In the genomic region with DNA sequence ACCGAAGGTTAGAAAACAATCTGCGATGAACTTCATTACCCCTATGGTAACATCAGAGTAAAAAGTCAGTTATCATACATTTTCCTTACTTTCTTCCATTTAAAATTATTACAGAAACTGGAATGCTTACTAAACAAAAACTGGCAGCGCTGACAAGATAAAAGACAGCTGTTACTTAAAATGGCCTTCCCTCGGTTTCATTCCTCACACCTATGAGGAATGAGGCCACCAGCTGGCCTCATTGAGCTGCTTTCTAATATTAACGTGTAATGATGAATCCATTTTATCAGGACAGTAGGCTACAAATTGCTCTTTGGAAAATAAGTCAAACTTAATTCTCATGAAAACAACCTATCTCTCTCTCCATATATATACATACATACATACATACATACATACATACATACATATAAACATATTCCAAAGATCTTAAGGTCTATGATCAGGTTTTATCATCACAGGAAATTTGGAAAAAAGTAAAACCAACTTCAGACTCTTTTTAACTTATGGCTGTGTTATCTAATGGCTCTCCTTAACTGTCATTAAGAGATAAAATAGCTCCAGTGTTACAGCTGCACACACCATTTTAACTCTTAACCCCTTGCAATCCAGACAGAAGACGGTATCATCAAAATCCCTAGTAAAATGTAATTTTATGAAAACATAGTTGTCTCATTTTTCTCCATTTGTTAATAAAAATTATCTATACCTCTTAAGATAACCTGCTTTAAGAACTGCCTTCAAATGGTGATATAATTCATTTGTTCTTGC, we compare ENCODE assay signal across 10 cellular contexts. TPM values are rescaled to one million over a fixed set of nuclear protein-coding genes. Genes with fewer than 3 reads are reported as not detected.
DNase-seq lines count a peak whose midpoint lies in the region; ATAC-seq, FAIRE-seq and TF ChIP-seq lines count a peak whose summit lies in the region.
"Had no signal": no experiment of that assay in that cellular context is flagged by ENCODE, and none has a peak within 500 bp of the region (broad histone marks: within the 10 kb centered on the region; RNA-seq: fewer than 3 reads in every experiment).

No MANE protein-coding gene starts in this region.

- H2AFZ ChIP-seq in keratinocyte (ENCODE audit: control insufficient read depth, low read length): no peak overlapping the region

- peaks cover 27% of the 10 kb centered on the region for H4K20me1 ChIP-seq in keratinocyte (ENCODE audit: control insufficient read depth, extremely low read depth, insufficient read depth, low read length)

- DNase-seq in left ventricle myocardium inferior (no peak), Right ventricle myocardium inferior (ENCODE audit: missing footprints) (no peak), ascending aorta (ENCODE audit: low spot score in 2 of 2) (no peak), keratinocyte (ENCODE audit: low read depth, low spot score) (no peak), tibial artery (no peak)
- DNase-seq: DMS 273 treated with DMSO at 0.1 percent for 48 hours, NCI-H187 treated with DMSO at 0.1 percent for 48 hours had no signal

- H3K9me1 ChIP-seq in keratinocyte (ENCODE audit: control insufficient read depth, extremely low read depth, insufficient read depth, low read length): no peaks in the 10 kb centered on the region

- TF ChIP-seq CTCF in left ventricle myocardium inferior (IDR thresholded peaks at IDR 0.05; ENCODE audit: borderline replicate concordance): no peak
- no peak for TF ChIP-seq CTCF in ascending aorta (IDR thresholded peaks at IDR 0.05)
- TF ChIP-seq CTCF in keratinocyte (optimal IDR thresholded peaks at IDR 0.05 in 1 of 3, IDR thresholded peaks at IDR 0.05 in 1 of 3, conservative IDR thresholded peaks at IDR 0.05 in 1 of 3; ENCODE audit: extremely low read depth in 1 of 3, insufficient read depth in 2 of 3, low read length in 3 of 3): no peak
- TF ChIP-seq CTCF in tibial artery (IDR thresholded peaks at IDR 0.05): no peak

- H3K36me3 ChIP-seq in left ventricle myocardium inferior (peaks cover 83% of the 10 kb centered on the region), ascending aorta (peaks cover 57 to 86% of the 10 kb centered on the region in 2 donors), keratinocyte (ENCODE audit: control insufficient read depth in 2 of 2, extremely low read depth in 1 of 2, insufficient read depth in 2 of 2, low read length in 2 of 2) (peaks cover 22 to 40% of the 10 kb centered on the region in 2 experiments), tibial artery (peaks cover 61 to 78% (median 66%) of the 10 kb centered on the region in 3 donors)

- no peak for ATAC-seq in Right ventricle myocardium inferior
- no peak for ATAC-seq in GM21423 (IDR thresholded peaks at IDR 0.05; ENCODE audit: unreplicated experiment)
- no peak for ATAC-seq in HG02678 (IDR thresholded peaks at IDR 0.05; ENCODE audit: unreplicated experiment)
- ATAC-seq in GM18498 (IDR thresholded peaks at IDR 0.05; ENCODE audit: unreplicated experiment): no peak

- H3K27ac ChIP-seq in left ventricle myocardium inferior (replicated peaks): peak overlapping the region; percentile 10
- H3K27ac ChIP-seq in ascending aorta: peak overlapping the region in 1 of 2 donors; percentile 9
- no peak overlapping the region for H3K27ac ChIP-seq in keratinocyte (ENCODE audit: control insufficient read depth, insufficient read depth, low read length)
- H3K27ac ChIP-seq in tibial artery: peak overlapping the region; percentile 5 to 11

- H3K79me2 ChIP-seq in keratinocyte (ENCODE audit: control insufficient read depth, insufficient read depth, low read length): peaks cover 76% of the 10 kb centered on the region

- intact Hi-C loops in left ventricle myocardium inferior (cut with micrococcal nuclease) (no loop called here), Right ventricle myocardium inferior (cut with DNase I) (no loop called here), ascending aorta (cut with DNase I) (loop anchor here (5.0 to 10.0 kb wide), 3 partner anchors 327 to 1650 kb away; partner anchors contain the start of genes LEKR1 and MFSD1), tibial artery (cut with DNase I; ENCODE audit: low total_unique reads) (no loop called here)

- H3K9me3 ChIP-seq in left ventricle myocardium inferior (replicated peaks): no peaks in the 10 kb centered on the region
- H3K9me3 ChIP-seq in ascending aorta: no peaks in the 10 kb centered on the region
- no peaks in the 10 kb centered on the region for H3K9me3 ChIP-seq in keratinocyte (ENCODE audit: control insufficient read depth, low read depth, low read length)
- H3K9me3 ChIP-seq in tibial artery: no peaks in the 10 kb centered on the region

- H3K27me3 ChIP-seq in left ventricle myocardium inferior (ENCODE audit: low read depth) (no peaks in the 10 kb centered on the region), ascending aorta (no peaks in the 10 kb centered on the region), keratinocyte (ENCODE audit: control insufficient read depth, extremely low read depth, insufficient read depth, low read length) (no peaks in the 10 kb centered on the region), tibial artery (no peaks in the 10 kb centered on the region)

- dilution Hi-C loops in keratinocyte (cut with MboI; ENCODE audit: extremely low pct_ligation_motif_present, low sequenced_read_pairs): no loop called here

- H3K4me3 ChIP-seq in left ventricle myocardium inferior (peak overlapping the region; percentile 83), ascending aorta (peak overlapping the region; percentile 11 to 20), keratinocyte (ENCODE audit: control insufficient read depth in 2 of 3, extremely low read depth in 1 of 3, insufficient read depth in 2 of 3, low read depth in 1 of 3, low read length in 3 of 3) (peak overlapping the region in 2 of 3 experiments; percentile 38 to 40), tibial artery (peak overlapping the region in 1 of 2 donors; percentile 17)

- H3K4me1 ChIP-seq in left ventricle myocardium inferior (peaks cover 79% of the 10 kb centered on the region), ascending aorta (peaks cover 10 to 47% of the 10 kb centered on the region in 2 donors), keratinocyte (ENCODE audit: control insufficient read depth, extremely low read depth, insufficient read depth, low read length) (peaks cover 39% of the 10 kb centered on the region), tibial artery (peaks cover 6 to 61% (median 44%) of the 10 kb centered on the region in 4 donors)

- peak overlapping the region; percentile 86 for H3K4me2 ChIP-seq in keratinocyte (ENCODE audit: control insufficient read depth, extremely low read depth, insufficient read depth, low read depth, low read length)

- no peak for FAIRE-seq in keratinocyte (lab: Jason Lieb, UNC)

- peak overlapping the region; percentile 10 for H3K9ac ChIP-seq in keratinocyte (ENCODE audit: control insufficient read depth, extremely low read depth, insufficient read depth, low read length)

RNA-seq across cellular contexts. Expression of gene CCNL1, which starts 5.2 kb away (rescaled TPM):
- total RNA-seq in left ventricle myocardium inferior: 19.2 TPM
- 21.2 TPM for total RNA-seq in Right ventricle myocardium inferior
- total RNA-seq in ascending aorta: 241 TPM
- polyA plus RNA-seq in keratinocyte: 59.1 to 136 TPM (median 118 TPM) in 3 replicates
- polyA plus RNA-seq in keratinocyte (2011; ENCODE audit: low read depth): 698 TPM
- polyA plus RNA-seq in keratinocyte (2011; cell fraction: cytosol; rRNA removed): 11.9 and 23.3 TPM in 2 replicates
- 262 and 357 TPM in 2 replicates for polyA plus RNA-seq in keratinocyte (2011; cell fraction: nucleus; rRNA removed)
- polyA plus RNA-seq in keratinocyte (2012; ENCODE audit: low replicate concordance): 33.1 and 117 TPM in 2 replicates
- polyA minus RNA-seq in keratinocyte: 27.8 to 153 TPM (median 85.5 TPM) in 3 replicates
- polyA minus RNA-seq in keratinocyte (2011; cell fraction: cytosol; rRNA and poly(A)+ RNA removed): 33.8 TPM
- polyA minus RNA-seq in keratinocyte (2011; cell fraction: nucleus; rRNA and poly(A)+ RNA removed): 279 and 325 TPM in 2 replicates

Comparison
In these comparisons a context has a peak if more than half of its experiments do, and no peak if none do; other contexts are left out.
1. RNA of gene CCNL1, which starts 5.2 kb away (total RNA-seq): 241 TPM in ascending aorta (single experiment); 21.2 TPM in Right ventricle myocardium inferior (single experiment) and 19.2 TPM in left ventricle myocardium inferior (single experiment); every median in the first group is over 10 times any median in the second.